Comparison of ENCODE assay signal across 12 cellular contexts in genomic region chr1:151061704-151062103, GRCh38. TPM values are rescaled to one million over a fixed set of nuclear protein-coding genes. Genes with fewer than 3 reads are reported as not detected.
DNase-seq lines count a peak whose midpoint lies in the region; ATAC-seq and TF ChIP-seq lines count a peak whose summit lies in the region.
"Had no signal": no experiment of that assay in that cellular context is flagged by ENCODE, and none has a peak within 500 bp of the region (broad histone marks: within the 10 kb centered on the region; RNA-seq: fewer than 3 reads in every experiment).

No MANE protein-coding gene starts in this region.

- CTCF ChIA-PET in AG04449 (lab: Yijun Ruan, JAX): interaction anchor here (1.0 to 4.9 kb wide), 10 partner anchors 9 to 82 kb away, joined by 3 to 31 read pairs (median 4); partner anchors contain the start of genes C1orf56, GABPB2 and MINDY1

- 0 out of 2 replicates have a peak overlapping the region, but pooled peaks have one; percentile 90 for H3K27ac ChIP-seq in HUES64 (ENCODE audit: low read depth, low read length)
- no peak overlapping the region for H3K27ac ChIP-seq in muscle layer of duodenum (ENCODE audit: low read length)

- POLR2A ChIA-PET in AG04449 (lab: Yijun Ruan, JAX): interaction anchor here (0.9 to 6.5 kb wide), 3 partner anchors 9 to 55 kb away, joined by 3 to 56 read pairs (median 5); partner anchors contain the start of genes C1orf56, GABPB2 and MINDY1

- H3K9me3 Mint-ChIP-seq in brain: peaks cover 0 to 3% (median 0%) of the 10 kb centered on the region in 5 experiments

- WGBS in HUES64: 68% methylated on average over 2 of the region's 2 CpGs

- H3K4me3 Mint-ChIP-seq in brain (peak overlapping the region; percentile 92 to 99 (median 96)), T-helper 17 cell (no peak overlapping the region)

- TF ChIP-seq CTCF in AG04449 (IDR thresholded peaks at IDR 0.05; ENCODE audit: insufficient read depth, low read length, missing control alignments) (no peak), brain (conservative IDR thresholded peaks at IDR 0.05) (no peak)

- H3K27me3 Mint-ChIP-seq in brain: peaks cover 15% of the 10 kb centered on the region
- no peaks in the 10 kb centered on the region for H3K27me3 Mint-ChIP-seq in T-helper 17 cell

- H3K27me3 ChIP-seq in HUES64 (ENCODE audit: insufficient read depth, low read length) (no peaks in the 10 kb centered on the region), muscle layer of duodenum (ENCODE audit: low read depth, low read length) (no peaks in the 10 kb centered on the region)

- H3K4me1 Mint-ChIP-seq in brain (peaks cover 71% of the 10 kb centered on the region), T-helper 17 cell (peaks cover 33% of the 10 kb centered on the region)

- H3K4me3 ChIP-seq in AG04449 (ENCODE audit: low read depth, low read length): peak overlapping the region; percentile 94
- peak overlapping the region; percentile 77 for H3K4me3 ChIP-seq in HUES64 (ENCODE audit: low read length)
- H3K4me3 ChIP-seq in muscle layer of duodenum (ENCODE audit: low read depth in 1 of 2, low read length in 2 of 2): peak overlapping the region; percentile 90 to 99
- H3K4me3 ChIP-seq: lung had no signal

- DNase-seq in AG04449 (ENCODE audit: low read depth, low spot score) (no peak), AG08396 (ENCODE audit: low spot score) (no peak), T-helper 17 cell (no peak), SW 1271 (lab: John Stamatoyannopoulos, UW) (no peak), NCI-H1048 (lab: John Stamatoyannopoulos, UW) (no peak)
- DNase-seq: CD4-positive, CD25-positive, alpha-beta regulatory T cell; foreskin fibroblast; T-helper 2 cell had no signal

- peaks cover 24% of the 10 kb centered on the region for H3K36me3 ChIP-seq in HUES64 (ENCODE audit: insufficient read depth, low read length)
- peaks cover 0 to 17% of the 10 kb centered on the region in 2 donors for H3K36me3 ChIP-seq in muscle layer of duodenum (ENCODE audit: control insufficient read depth in 1 of 2, insufficient read depth in 2 of 2, low read length in 2 of 2)

- ATAC-seq in T-helper 17 cell: no peak

- H3K27ac Mint-ChIP-seq in brain (peak overlapping the region; percentile 99 to 100 (median 99)), T-helper 17 cell (no peak overlapping the region)

- H3K4me1 ChIP-seq in HUES64 (ENCODE audit: insufficient read depth, low read length) (peaks cover 24% of the 10 kb centered on the region), muscle layer of duodenum (ENCODE audit: control insufficient read depth in 1 of 2, insufficient read depth in 2 of 2, low read length in 2 of 2) (peaks cover 4 to 26% of the 10 kb centered on the region in 2 donors)

- peaks cover 56% of the 10 kb centered on the region for H3K36me3 Mint-ChIP-seq in brain
- H3K36me3 Mint-ChIP-seq in T-helper 17 cell (ENCODE audit: low read depth): peaks cover 21% of the 10 kb centered on the region

- H3K9me3 ChIP-seq in HUES64 (ENCODE audit: insufficient read depth, low read depth, low read length): no peaks in the 10 kb centered on the region
- no peaks in the 10 kb centered on the region for H3K9me3 ChIP-seq in muscle layer of duodenum (ENCODE audit: control insufficient read depth in 1 of 2, low read length in 2 of 2)
- no peaks in the 10 kb centered on the region for H3K9me3 ChIP-seq in T-helper 17 cell (ENCODE audit: control insufficient read depth, low read length, poor library complexity, severe bottlenecking)

- peak overlapping the region; percentile 85; the same call in 1 of the 2 replicates for H3K9ac ChIP-seq in HUES64 (ENCODE audit: low read depth, low read length)

RNA-seq across cellular contexts. Expression of gene MLLT11, which starts 1.5 kb away (rescaled TPM):
- 36.6 TPM for polyA plus RNA-seq in HUES64 (2013, experiment 1 of 2)
- polyA plus RNA-seq in HUES64 (2013, experiment 2 of 2): 48.0 TPM
- 145 TPM for polyA plus RNA-seq in brain (ENCODE audit: insufficient read depth, low read depth, low replicate concordance)
- total RNA-seq in T-helper 17 cell: 1 to 10 TPM; 4.0 to 5.0 TPM

RNA-seq across cellular contexts. Expression of gene CDC42SE1, which starts 2.3 kb away (rescaled TPM):
- 43.5 TPM for polyA plus RNA-seq in HUES64 (2013, experiment 1 of 2)
- polyA plus RNA-seq in HUES64 (2013, experiment 2 of 2): 46.4 TPM
- polyA plus RNA-seq in brain (ENCODE audit: insufficient read depth, low read depth, low replicate concordance): 63.4 TPM
- 100 to 1,000 TPM; 375 to 433 TPM for total RNA-seq in T-helper 17 cell

RNA-seq across cellular contexts. Expression of gene GABPB2, which starts 8.9 kb away (rescaled TPM):
- polyA plus RNA-seq in HUES64 (2013, experiment 1 of 2): 1.6 TPM
- 2.1 TPM for polyA plus RNA-seq in HUES64 (2013, experiment 2 of 2)
- polyA plus RNA-seq in brain (ENCODE audit: insufficient read depth, low read depth, low replicate concordance): 5.5 TPM
- 10 to 100 TPM in 1 of 2 donors, 1 to 10 TPM in 1; 9.9 to 25.5 TPM for total RNA-seq in T-helper 17 cell

RNA-seq across cellular contexts. Expression of gene C1orf56, which starts 14.2 kb away (rescaled TPM):
- 4.2 TPM for polyA plus RNA-seq in HUES64 (2013, experiment 1 of 2)
- 4.2 TPM for polyA plus RNA-seq in HUES64 (2013, experiment 2 of 2)
- 16.2 TPM for polyA plus RNA-seq in brain (ENCODE audit: insufficient read depth, low read depth, low replicate concordance)
- under 1 TPM; 0.47 to 0.52 TPM for total RNA-seq in T-helper 17 cell

RNA-seq across cellular contexts. Expression of gene BNIPL, which starts 25.3 kb away (rescaled TPM):
- 0.65 TPM for polyA plus RNA-seq in HUES64 (2013, experiment 1 of 2)
- polyA plus RNA-seq in HUES64 (2013, experiment 2 of 2): 0.57 TPM
- 0.53 TPM for polyA plus RNA-seq in brain (ENCODE audit: insufficient read depth, low read depth, low replicate concordance)
- total RNA-seq in T-helper 17 cell: under 1 TPM; 0.42 to 0.57 TPM
